In the genomic region with DNA sequence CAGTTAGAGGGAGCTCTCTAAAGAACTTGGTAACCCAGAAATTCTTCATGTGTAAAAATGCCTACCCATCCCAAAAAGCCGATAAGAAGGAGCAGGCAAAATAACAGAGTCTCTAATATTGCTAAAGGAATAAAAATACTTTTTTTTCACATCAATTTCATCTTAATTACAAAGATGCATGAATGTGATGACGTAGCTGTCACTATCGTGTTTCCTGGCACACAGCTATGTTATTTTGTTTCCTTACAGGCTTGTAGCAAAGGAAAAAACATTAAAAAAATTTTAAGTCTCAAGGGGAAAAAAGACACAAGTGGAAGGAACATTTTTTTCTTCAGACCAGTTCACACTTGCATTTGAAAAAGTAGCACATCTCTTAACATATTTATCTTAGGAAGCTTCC, we compare ENCODE assay signal across 20 cellular contexts. TPM values are rescaled to one million over a fixed set of nuclear protein-coding genes. Genes with fewer than 3 reads are reported as not detected.
A peak's percentile ranks its signal among the peaks of the same experiment; 100 is the strongest.
DNase-seq lines count a peak whose midpoint lies in the region; ATAC-seq and TF ChIP-seq lines count a peak whose summit lies in the region.
"Had no signal": no experiment of that assay in that cellular context is flagged by ENCODE, and none has a peak within 500 bp of the region (broad histone marks: within the 10 kb centered on the region; RNA-seq: fewer than 3 reads in every experiment).

No MANE protein-coding gene starts in this region.

- H3K9me3 ChIP-seq in T-helper 17 cell (ENCODE audit: control insufficient read depth, low read length, poor library complexity, severe bottlenecking) (no peaks in the 10 kb centered on the region), esophagus squamous epithelium (no peaks in the 10 kb centered on the region), tibial artery (no peaks in the 10 kb centered on the region)
- H3K9me3 ChIP-seq: body of pancreas had no signal

- H3K27me3 Mint-ChIP-seq in T-helper 17 cell (no peaks in the 10 kb centered on the region), osteocyte (ENCODE audit: unreplicated experiment) (no peaks in the 10 kb centered on the region)
- H3K27me3 Mint-ChIP-seq: stimulated activated naive CD8-positive, alpha-beta T cell treated with anti-CD3 and anti-CD28 coated beads, Interleukin-15, Interleukin-2, amounts not matched to agents 100 ng/mL and 50 ng/mL, for 24 hours had no signal

- intact Hi-C loops in esophagus squamous epithelium (cut with DNase I) (no loop called here), tibial artery (cut with DNase I; ENCODE audit: low total_unique reads) (no loop called here), posterior vena cava (cut with DNase I) (no loop called here)

- no peaks in the 10 kb centered on the region for H3K9me3 Mint-ChIP-seq in osteocyte (ENCODE audit: unreplicated experiment)
- H3K9me3 Mint-ChIP-seq: naive thymus-derived CD8-positive, alpha-beta T cell; stimulated activated naive CD8-positive, alpha-beta T cell treated with anti-CD3 and anti-CD28 coated beads, Interleukin-15, Interleukin-2, amounts not matched to agents 100 ng/mL and 50 ng/mL, for 24 hours had no signal

- H3K4me1 Mint-ChIP-seq in T-helper 17 cell (peaks cover 13% of the 10 kb centered on the region), osteocyte (ENCODE audit: unreplicated experiment) (peaks cover 41% of the 10 kb centered on the region)

- DNase-seq in T-helper 17 cell (no peak), esophagus squamous epithelium (lab: John Stamatoyannopoulos, UW) (no peak), osteocyte (ENCODE audit: extremely low spot score, unreplicated experiment) (no peak), tibial artery (no peak), iPS-NIHi11 (ENCODE audit: low spot score) (no peak), SW 1271 (lab: John Stamatoyannopoulos, UW) (no peak), posterior vena cava (ENCODE audit: low spot score) (no peak), kidney tubule cell (ENCODE audit: low spot score) (no peak)
- DNase-seq: activated naive CD4-positive, alpha-beta T cell treated with Interleukin-2 at 50 U/mL for 16 hours; effector CD8-positive, alpha-beta T cell; glutamatergic neuron; kidney; naive thymus-derived CD8-positive, alpha-beta T cell; NCI-H1694 treated with DMSO at 0.1 percent for 48 hours; NCI-H510A treated with DMSO at 0.1 percent for 48 hours; PC-9; small intestine had no signal

- TF ChIP-seq POLR2A in esophagus squamous epithelium (IDR thresholded peaks at IDR 0.05), result no peak

- H3K4me3 ChIP-seq in esophagus squamous epithelium (no peak overlapping the region), tibial artery (no peak overlapping the region)
- H3K4me3 ChIP-seq: body of pancreas, GM12878, PC-9 had no signal

- H3K27ac ChIP-seq in esophagus squamous epithelium (peak overlapping the region; percentile 68 to 86 (median 74)), tibial artery (peak overlapping the region; percentile 65 to 68)
- H3K27ac ChIP-seq: PC-9 had no signal

- 40 to 45% methylated on average over 3 of the region's 3 CpGs for WGBS in esophagus squamous epithelium, 2 donors

- H3K27me3 ChIP-seq in esophagus squamous epithelium (no peaks in the 10 kb centered on the region), tibial artery (no peaks in the 10 kb centered on the region)
- H3K27me3 ChIP-seq: body of pancreas had no signal

- ATAC-seq in T-helper 17 cell, result no peak
- ATAC-seq: body of pancreas; GM12878; naive thymus-derived CD8-positive, alpha-beta T cell had no signal

- TF ChIP-seq CTCF in esophagus squamous epithelium (IDR thresholded peaks at IDR 0.05) (no peak), osteocyte (IDR thresholded peaks at IDR 0.05) (no peak), tibial artery (IDR thresholded peaks at IDR 0.05) (no peak)

- peaks cover 34 to 77% (median 57%) of the 10 kb centered on the region in 3 donors for H3K4me1 ChIP-seq in esophagus squamous epithelium
- H3K4me1 ChIP-seq in tibial artery, result peaks cover 0 to 38% (median 24%) of the 10 kb centered on the region in 4 donors

- H3K27ac Mint-ChIP-seq in T-helper 17 cell, result peak overlapping the region; percentile 69
- peak overlapping the region; percentile 69 for H3K27ac Mint-ChIP-seq in osteocyte (ENCODE audit: unreplicated experiment)
- H3K27ac Mint-ChIP-seq: stimulated activated naive CD8-positive, alpha-beta T cell treated with anti-CD3 and anti-CD28 coated beads, Interleukin-15, Interleukin-2, amounts not matched to agents 100 ng/mL and 50 ng/mL, for 24 hours had no signal

- H3K4me3 Mint-ChIP-seq in T-helper 17 cell (no peak overlapping the region), osteocyte (ENCODE audit: unreplicated experiment) (no peak overlapping the region)
- H3K4me3 Mint-ChIP-seq: naive thymus-derived CD8-positive, alpha-beta T cell; stimulated activated naive CD8-positive, alpha-beta T cell treated with anti-CD3 and anti-CD28 coated beads, Interleukin-15, Interleukin-2, amounts not matched to agents 100 ng/mL and 50 ng/mL, for 24 hours had no signal

- H3K36me3 ChIP-seq in esophagus squamous epithelium (no peaks in the 10 kb centered on the region), tibial artery (no peaks in the 10 kb centered on the region)

- H3K36me3 Mint-ChIP-seq in T-helper 17 cell (ENCODE audit: low read depth), result no peaks in the 10 kb centered on the region
- H3K36me3 Mint-ChIP-seq in osteocyte (ENCODE audit: unreplicated experiment), result no peaks in the 10 kb centered on the region
- H3K36me3 Mint-ChIP-seq: naive thymus-derived CD8-positive, alpha-beta T cell had no signal

RNA-seq across cellular contexts. Expression of a gene that starts 10.3 kb away (rescaled TPM):
- total RNA-seq in T-helper 17 cell (10 to 100 TPM; 38.7 to 49.8 TPM), esophagus squamous epithelium (100 to 1,000 TPM; 234 to 565 (median 415) TPM), osteocyte (90.8 and 91.0 TPM in 2 replicates), posterior vena cava (100 to 1,000 TPM; 148 to 189 TPM)
